11 cellular contexts compared by ENCODE assay signal in the genomic region with DNA sequence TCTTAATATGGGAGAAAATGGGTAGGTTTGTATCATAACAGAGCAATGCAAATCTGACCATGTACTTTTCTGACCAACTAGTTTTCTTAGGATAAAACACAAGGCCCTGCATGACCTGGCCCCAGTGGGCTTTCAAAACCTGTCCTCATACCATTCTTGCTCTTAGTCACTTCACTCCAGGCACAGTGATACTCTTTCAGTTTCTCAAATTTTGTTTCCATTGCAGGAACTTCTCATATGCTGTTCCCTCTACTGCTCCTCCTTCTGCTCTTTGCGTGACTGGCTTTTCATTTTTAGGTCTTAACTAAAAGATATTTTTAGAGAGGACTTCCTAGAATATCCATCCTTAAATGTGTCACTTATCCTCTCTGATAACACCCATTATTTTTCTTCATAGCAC.
DNase-seq lines count a peak whose midpoint lies in the region; ATAC-seq and TF ChIP-seq lines count a peak whose summit lies in the region.
"Had no signal": no experiment of that assay in that cellular context is flagged by ENCODE, and none has a peak within 500 bp of the region (broad histone marks: within the 10 kb centered on the region; RNA-seq: fewer than 3 reads in every experiment).

No MANE protein-coding gene starts in this region.

- H3K9me3 Mint-ChIP-seq in progenitor cell of endocrine pancreas (ENCODE audit: low read depth) = no peaks in the 10 kb centered on the region
- H3K9me3 Mint-ChIP-seq: mesothelial cell of epicardium had no signal

- H3K36me3 Mint-ChIP-seq in progenitor cell of endocrine pancreas (ENCODE audit: insufficient read depth) = no peaks in the 10 kb centered on the region
- H3K36me3 Mint-ChIP-seq: mesothelial cell of epicardium had no signal

- H3K27me3 Mint-ChIP-seq in progenitor cell of endocrine pancreas = no peaks in the 10 kb centered on the region

- H3K27ac Mint-ChIP-seq in progenitor cell of endocrine pancreas = peak overlapping the region; percentile 3
- H3K27ac Mint-ChIP-seq: mesothelial cell of epicardium had no signal

- no peak for DNase-seq in progenitor cell of endocrine pancreas (ENCODE audit: low spot score, unreplicated experiment)
- no peak for DNase-seq in left colon
- DNase-seq in activated CD4-positive, alpha-beta T cell treated with anti-CD3 and anti-CD28 coated beads, Interleukin-2, amount 50 U/mL, for 4 hours = no peak
- DNase-seq in DMS153 treated with DMSO at 0.1 percent for 48 hours (lab: John Stamatoyannopoulos, UW; ENCODE audit: unreplicated experiment) = no peak
- DNase-seq: DMS153, NCI-H446 treated with DMSO at 0.1 percent for 48 hours had no signal

- no peak for TF ChIP-seq CTCF in progenitor cell of endocrine pancreas (IDR thresholded peaks at IDR 0.05; ENCODE audit: unreplicated experiment)

- ATAC-seq in GM18909 (IDR thresholded peaks at IDR 0.05; ENCODE audit: poor library complexity, unreplicated experiment) (peak; percentile 95), GM21526 (IDR thresholded peaks at IDR 0.05; ENCODE audit: low FRiP score, unreplicated experiment) (peak; percentile 85), HG03066 (IDR thresholded peaks at IDR 0.05; ENCODE audit: low read depth, unreplicated experiment) (peak; percentile 97), left colon (no peak)
- ATAC-seq: K562 had no signal

- intact Hi-C loops in left colon (cut with DNase I, micrococcal nuclease) = no loop called here

- peaks cover 12% of the 10 kb centered on the region for H3K4me1 Mint-ChIP-seq in progenitor cell of endocrine pancreas (ENCODE audit: low read depth)

- H3K4me3 Mint-ChIP-seq in progenitor cell of endocrine pancreas (ENCODE audit: low read depth) = no peak overlapping the region
- H3K4me3 Mint-ChIP-seq: mesothelial cell of epicardium had no signal
